Comparison of ENCODE assay signal across 13 cellular contexts in genomic region chr4:182928061-182928460, GRCh38. TPM values are rescaled to one million over a fixed set of nuclear protein-coding genes. Genes with fewer than 3 reads are reported as not detected.
A peak's percentile ranks its signal among the peaks of the same experiment; 100 is the strongest.
DNase-seq lines count a peak whose midpoint lies in the region; ATAC-seq and TF ChIP-seq lines count a peak whose summit lies in the region.
"Had no signal": no experiment of that assay in that cellular context is flagged by ENCODE, and none has a peak within 500 bp of the region (broad histone marks: within the 10 kb centered on the region; RNA-seq: fewer than 3 reads in every experiment).

No MANE protein-coding gene starts in this region.

- no peaks in the 10 kb centered on the region for H3K9me3 Mint-ChIP-seq in Calu3 (ENCODE audit: low read depth, unreplicated experiment)
- H3K9me3 Mint-ChIP-seq in activated CD4-positive, alpha-beta memory T cell treated with anti-CD3 and anti-CD28 coated beads, Interleukin-2, amount 10 ng/mL, durations not matched to agents 7 days and 5 days = no peaks in the 10 kb centered on the region
- no peaks in the 10 kb centered on the region for H3K9me3 Mint-ChIP-seq in stimulated activated effector memory CD8-positive, alpha-beta T cell treated with anti-CD3 and anti-CD28 coated beads, Interleukin-12 subunit alpha, Interleukin-12 subunit beta, amount 100 ng/mL, for 72 hours
- H3K9me3 Mint-ChIP-seq: activated B cell treated with CpG ODN at 0.5 μM for 24 hours, memory B cell had no signal

- POLR2A ChIA-PET in activated CD4-positive, alpha-beta memory T cell treated with anti-CD3 and anti-CD28 coated beads, Interleukin-2, amount 10 ng/mL, durations not matched to agents 7 days and 5 days (lab: Charles Lee) = interaction anchor here (2.9 kb wide), 1 partner anchor 10 kb away, joined by 7 read pairs; no protein-coding TSS in a partner anchor

- WGBS in GM23248 (ENCODE audit: low coverage in 1 of 2, low lambda C conversion rate in 2 of 2, missing lambda C conversion rate in 2 of 2), 2 experiments = 54 to 59% methylated on average over 3 of the region's 3 CpGs

- H3K27ac ChIP-seq in GM23248 = peak overlapping the region; percentile 86
- H3K27ac ChIP-seq: heart right ventricle, right atrium auricular region, transverse colon had no signal

- peak; percentile 25 for TF ChIP-seq CTCF in Calu3 (IDR thresholded peaks at IDR 0.05; ENCODE audit: unreplicated experiment)

- H2AFZ ChIP-seq in GM23248 = peak overlapping the region; percentile 48; the same call in 1 of the 2 replicates

- CTCF ChIA-PET in Calu3 (lab: Charles Lee) = no interaction called here
- CTCF ChIA-PET in activated CD4-positive, alpha-beta memory T cell treated with anti-CD3 and anti-CD28 coated beads, Interleukin-2, amount 10 ng/mL, durations not matched to agents 7 days and 5 days (lab: Charles Lee) = interaction anchor here (0.7 kb wide), 1 partner anchor 10 kb away, joined by 4 read pairs; no protein-coding TSS in a partner anchor

- DNase-seq in Calu3 (no peak), GM23248 (no peak), SKM-1 treated with dmso at 0.1 percent for 144 hours (lab: John Stamatoyannopoulos, UW; ENCODE audit: unreplicated experiment) (peak; percentile 47), iPS-NIHi11 (ENCODE audit: low spot score) (peak; percentile 41), RKO (ENCODE audit: low spot score) (no peak), MG63 (no peak)
- no peak for DNase-seq in activated CD4-positive, alpha-beta memory T cell treated with anti-CD3 and anti-CD28 coated beads, Interleukin-2, amount 10 ng/mL, durations not matched to agents 7 days and 5 days
- DNase-seq in stimulated activated effector memory CD8-positive, alpha-beta T cell treated with anti-CD3 and anti-CD28 coated beads, Interleukin-12 subunit alpha, Interleukin-12 subunit beta, amount 100 ng/mL, for 72 hours (ENCODE audit: low spot score in 2 of 2) = no peak
- DNase-seq: activated B cell treated with CpG ODN at 0.5 μM for 24 hours, heart right ventricle, transverse colon had no signal

- no peaks in the 10 kb centered on the region for H3K9me3 ChIP-seq in GM23248 (ENCODE audit: low read depth)
- no peaks in the 10 kb centered on the region for H3K9me3 ChIP-seq in MG63
- H3K9me3 ChIP-seq: heart right ventricle, right atrium auricular region, transverse colon had no signal

- no peaks in the 10 kb centered on the region for H3K27me3 ChIP-seq in GM23248 (replicated peaks; ENCODE audit: insufficient read depth)
- no peaks in the 10 kb centered on the region for H3K27me3 ChIP-seq in MG63
- H3K27me3 ChIP-seq: right atrium auricular region, transverse colon had no signal

- H3K36me3 Mint-ChIP-seq in Calu3 (ENCODE audit: insufficient read depth, unreplicated experiment) = no peaks in the 10 kb centered on the region
- H3K36me3 Mint-ChIP-seq in activated CD4-positive, alpha-beta memory T cell treated with anti-CD3 and anti-CD28 coated beads, Interleukin-2, amount 10 ng/mL, durations not matched to agents 7 days and 5 days (ENCODE audit: low read depth) = no peaks in the 10 kb centered on the region
- no peaks in the 10 kb centered on the region for H3K36me3 Mint-ChIP-seq in stimulated activated effector memory CD8-positive, alpha-beta T cell treated with anti-CD3 and anti-CD28 coated beads, Interleukin-12 subunit alpha, Interleukin-12 subunit beta, amount 100 ng/mL, for 72 hours
- H3K36me3 Mint-ChIP-seq: memory B cell had no signal

- no peaks in the 10 kb centered on the region for H4K20me1 ChIP-seq in GM23248 (ENCODE audit: insufficient read depth)

- peaks cover 53% of the 10 kb centered on the region for H3F3A ChIP-seq in GM23248 (ENCODE audit: insufficient read depth)

- no peak overlapping the region for H3K4me3 Mint-ChIP-seq in Calu3 (ENCODE audit: low read depth, unreplicated experiment)
- H3K4me3 Mint-ChIP-seq in activated CD4-positive, alpha-beta memory T cell treated with anti-CD3 and anti-CD28 coated beads, Interleukin-2, amount 10 ng/mL, durations not matched to agents 7 days and 5 days = no peak overlapping the region
- H3K4me3 Mint-ChIP-seq in stimulated activated effector memory CD8-positive, alpha-beta T cell treated with anti-CD3 and anti-CD28 coated beads, Interleukin-12 subunit alpha, Interleukin-12 subunit beta, amount 100 ng/mL, for 72 hours = no peak overlapping the region
- H3K4me3 Mint-ChIP-seq: activated B cell treated with CpG ODN at 0.5 μM for 24 hours, memory B cell had no signal

- no peaks in the 10 kb centered on the region for H3K79me2 ChIP-seq in GM23248 (ENCODE audit: insufficient read depth)

- no peak overlapping the region for H3K27ac Mint-ChIP-seq in Calu3 (ENCODE audit: unreplicated experiment)
- no peak overlapping the region for H3K27ac Mint-ChIP-seq in activated CD4-positive, alpha-beta memory T cell treated with anti-CD3 and anti-CD28 coated beads, Interleukin-2, amount 10 ng/mL, durations not matched to agents 7 days and 5 days
- no peak overlapping the region for H3K27ac Mint-ChIP-seq in stimulated activated effector memory CD8-positive, alpha-beta T cell treated with anti-CD3 and anti-CD28 coated beads, Interleukin-12 subunit alpha, Interleukin-12 subunit beta, amount 100 ng/mL, for 72 hours
- H3K27ac Mint-ChIP-seq: activated B cell treated with CpG ODN at 0.5 μM for 24 hours, memory B cell had no signal

- no peak overlapping the region for H3K4me3 ChIP-seq in GM23248
- H3K4me3 ChIP-seq in MG63 = no peak overlapping the region
- H3K4me3 ChIP-seq: heart right ventricle, right atrium auricular region, transverse colon had no signal

- peaks cover 4% of the 10 kb centered on the region for H3K4me1 Mint-ChIP-seq in Calu3 (ENCODE audit: low read depth, unreplicated experiment)
- H3K4me1 Mint-ChIP-seq in activated CD4-positive, alpha-beta memory T cell treated with anti-CD3 and anti-CD28 coated beads, Interleukin-2, amount 10 ng/mL, durations not matched to agents 7 days and 5 days = no peaks in the 10 kb centered on the region
- no peaks in the 10 kb centered on the region for H3K4me1 Mint-ChIP-seq in stimulated activated effector memory CD8-positive, alpha-beta T cell treated with anti-CD3 and anti-CD28 coated beads, Interleukin-12 subunit alpha, Interleukin-12 subunit beta, amount 100 ng/mL, for 72 hours
- H3K4me1 Mint-ChIP-seq: activated B cell treated with CpG ODN at 0.5 μM for 24 hours, memory B cell had no signal

- in situ Hi-C loops in GM23248 (cut with MboI) = loop anchor here (25.0 kb wide), 1 partner anchor 459 kb away; no protein-coding TSS in a partner anchor

- no peak overlapping the region for H3K4me2 ChIP-seq in GM23248 (ENCODE audit: unreplicated experiment)

- BruUV-seq in Calu3 (replicated peaks; lab: Mats Ljungman, UMichigan) = no TSS peak

- intact Hi-C loops in Calu3 (cut with micrococcal nuclease; ENCODE audit: unreplicated experiment) = loop anchor here (10.0 kb wide), 3 partner anchors 453 to 1783 kb away; no protein-coding TSS in a partner anchor

- H3K27me3 Mint-ChIP-seq in Calu3 (ENCODE audit: unreplicated experiment) = no peaks in the 10 kb centered on the region
- peaks cover 8% of the 10 kb centered on the region for H3K27me3 Mint-ChIP-seq in activated CD4-positive, alpha-beta memory T cell treated with anti-CD3 and anti-CD28 coated beads, Interleukin-2, amount 10 ng/mL, durations not matched to agents 7 days and 5 days

- no peak for ATAC-seq in stimulated activated effector memory CD8-positive, alpha-beta T cell treated with anti-CD3 and anti-CD28 coated beads, Interleukin-12 subunit alpha, Interleukin-12 subunit beta, amount 100 ng/mL, for 72 hours
- ATAC-seq: heart right ventricle had no signal

- H3K4me1 ChIP-seq in GM23248 (ENCODE audit: insufficient read depth) = peaks cover 47% of the 10 kb centered on the region
- H3K4me1 ChIP-seq: heart right ventricle, right atrium auricular region had no signal

- H3K36me3 ChIP-seq in GM23248 (ENCODE audit: low read depth) (no peaks in the 10 kb centered on the region), MG63 (no peaks in the 10 kb centered on the region)
- H3K36me3 ChIP-seq: heart right ventricle, right atrium auricular region, transverse colon had no signal

- H3K9me2 ChIP-seq in GM23248 (ENCODE audit: insufficient read depth) = no peaks in the 10 kb centered on the region

- no peak overlapping the region for H3K9ac ChIP-seq in GM23248

RNA-seq across cellular contexts. Expression of gene DCTD, which starts 10.9 kb away (rescaled TPM):
- total RNA-seq in Calu3 (2022) = 65.3 and 69.1 TPM in 2 replicates
- total RNA-seq in GM23248 (2014; rRNA removed; shearing (Covaris generic)) = 133 and 145 TPM in 2 replicates
- polyA plus RNA-seq in GM23248 (2016; fragmentation: Nextera tagmentation; extraction: Ambion mirVana) = 169 and 170 TPM in 2 replicates
- 10 to 100 TPM; 71.0 to 72.9 TPM for total RNA-seq in activated CD4-positive, alpha-beta memory T cell treated with anti-CD3 and anti-CD28 coated beads, Interleukin-2, amount 10 ng/mL, durations not matched to agents 7 days and 5 days
- total RNA-seq in MG63 (2014; rRNA removed; shearing (Covaris generic); ENCODE audit: low replicate concordance) = 119 and 137 TPM in 2 replicates

Comparison
In these comparisons a context has a peak if more than half of its experiments do, and no peak if none do; other contexts are left out.
1. DNase-seq: peak in SKM-1 treated with dmso at 0.1 percent for 144 hours (single experiment) and iPS-NIHi11 (single experiment); none in Calu3 (single experiment), GM23248 (single experiment), RKO (single experiment), activated CD4-positive, alpha-beta memory T cell treated with anti-CD3 and anti-CD28 coated beads, Interleukin-2, amount 10 ng/mL, durations not matched to agents 7 days and 5 days (single experiment), stimulated activated effector memory CD8-positive, alpha-beta T cell treated with anti-CD3 and anti-CD28 coated beads, Interleukin-12 subunit alpha, Interleukin-12 subunit beta, amount 100 ng/mL, for 72 hours (0 of 2) and MG63 (single experiment).